22 cellular contexts compared by ENCODE assay signal in genomic region chr2:210667726-210668125, GRCh38.
"Had no signal": no experiment of that assay in that cellular context is flagged by ENCODE, and none has a peak within 500 bp of the region (broad histone marks: within the 10 kb centered on the region; RNA-seq: fewer than 3 reads in every experiment).

No MANE protein-coding gene starts in this region.

- DNase-seq: activated CD4-positive, alpha-beta T cell treated with anti-CD3 and anti-CD28 coated beads, Interleukin-2, amount 10 ng/mL, durations not matched to agents 24 days and 14 days; activated CD4-positive, alpha-beta T cell treated with anti-CD3 and anti-CD28 coated beads, Interleukin-2, amount 50 U/mL, for 4 hours; activated CD8-positive, alpha-beta T cell treated with anti-CD3 and anti-CD28 coated beads for 36 hours; activated effector memory CD4-positive, alpha-beta T cell treated with anti-CD3 and anti-CD28 coated beads, Interleukin-2, amount 50 U/mL, for 16 hours; activated naive CD4-positive, alpha-beta T cell; activated naive CD4-positive, alpha-beta T cell treated with anti-CD3 and anti-CD28 coated beads, Interleukin-2, amount 50 U/mL, for 16 hours; activated naive CD8-positive, alpha-beta T cell treated with anti-CD3 and anti-CD28 coated beads for 36 hours; activated T-cell treated with anti-CD3 and anti-CD28 coated beads, Interleukin-2, amount 50 U/mL, for 1 hour; activated T-cell treated with anti-CD3 and anti-CD28 coated beads, Interleukin-2, amount 50 U/mL, for 72 hours; amygdala; NCI-H187; NCI-H226; NCI-H446 treated with DMSO at 0.1 percent for 48 hours; NK-92 treated with Interleukin-12 subunit alpha and Interleukin-12 subunit beta, amount 100 ng/mL, for 24 hours; PC-3; Peyer's patch; RPMI8226; SHP77 treated with DMSO at 0.1 percent for 48 hours; SK-N-SH had no signal

- H3K27me3 ChIP-seq: ascending aorta, cardiac muscle cell, Peyer's patch, SJSA1 had no signal

- H3K4me1 ChIP-seq: ascending aorta, Peyer's patch, SJSA1 had no signal

- H3K9ac ChIP-seq: SK-N-SH had no signal

- H3K27ac ChIP-seq: ascending aorta, cardiac muscle cell, Peyer's patch, SJSA1 had no signal

- H3K9me3 ChIP-seq: ascending aorta, Peyer's patch, SJSA1, SK-N-SH had no signal

- H3K4me2 ChIP-seq: SK-N-SH had no signal

- H3K4me3 ChIP-seq: ascending aorta, cardiac muscle cell, Peyer's patch, SJSA1 had no signal

- H3K36me3 ChIP-seq: ascending aorta, SJSA1 had no signal
